ENCODE assay signal across 19 cellular contexts in the genomic region with DNA sequence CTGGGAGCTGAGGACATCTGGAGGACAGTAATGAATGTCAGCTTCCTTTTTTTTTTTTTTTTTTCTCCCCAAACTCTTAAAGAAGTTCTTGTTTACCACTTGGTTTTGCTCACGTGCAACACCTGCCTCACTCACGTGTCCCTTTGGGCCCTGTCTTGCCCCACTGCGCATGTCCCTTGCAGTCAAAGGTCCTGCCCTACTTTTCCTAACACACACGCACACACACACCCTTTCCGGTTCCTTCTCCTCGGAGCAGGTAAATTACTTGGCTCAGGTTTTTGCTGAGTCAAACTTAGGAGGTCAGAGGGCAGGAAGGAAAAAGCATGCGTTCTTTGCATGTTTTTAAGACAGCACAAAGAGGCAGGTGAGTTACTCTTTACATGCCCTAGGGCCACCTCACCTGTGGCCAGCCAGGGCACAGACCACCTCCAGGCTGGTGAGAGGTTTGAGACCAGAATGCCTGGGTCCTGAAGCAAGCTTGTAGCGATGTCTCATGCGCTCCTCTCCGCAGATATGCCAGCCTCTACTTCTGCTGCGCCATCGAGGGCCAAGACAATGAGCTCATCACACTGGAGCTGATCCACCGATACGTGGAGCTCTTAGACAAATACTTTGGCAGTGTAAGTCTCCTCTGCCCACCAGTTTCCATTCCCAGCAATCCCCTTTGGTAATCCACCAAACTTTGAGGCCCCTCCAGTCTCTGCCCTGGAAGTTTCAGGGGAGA. TPM values are rescaled to one million over a fixed set of nuclear protein-coding genes. Genes with fewer than 3 reads are reported as not detected.
DNase-seq lines count a peak whose midpoint lies in the region; ATAC-seq and TF ChIP-seq lines count a peak whose summit lies in the region.
"Had no signal": no experiment of that assay in that cellular context is flagged by ENCODE, and none has a peak within 500 bp of the region (broad histone marks: within the 10 kb centered on the region; RNA-seq: fewer than 3 reads in every experiment).

No MANE protein-coding gene starts in this region.

- POLR2A ChIA-PET in activated CD8-positive, alpha-beta T cell treated with anti-CD3 and anti-CD28 coated beads, Interleukin-2, amount 10 ng/mL, durations not matched to agents 7 days and 5 days (lab: Charles Lee) = no interaction called here
- POLR2A ChIA-PET in activated CD8-positive, alpha-beta T cell treated with anti-CD3 and anti-CD28 coated beads for 36 hours (lab: Charles Lee) = interaction anchor here (0.9 to 1.4 kb wide), 2 partner anchors 9 to 14 kb away, joined by 3 to 4 read pairs; partner anchors contain the start of gene VGF
- POLR2A ChIA-PET in PC-3 (lab: Charles Lee; ENCODE audit: unreplicated experiment) = interaction anchor here (0.6 kb wide), 1 partner anchor 72 kb away, joined by 4 read pairs; no protein-coding TSS in a partner anchor

- no peak for TF ChIP-seq CTCF in activated CD8-positive, alpha-beta T cell treated with anti-CD3 and anti-CD28 coated beads for 36 hours (IDR thresholded peaks at IDR 0.05)
- TF ChIP-seq CTCF in PC-3 (conservative IDR thresholded peaks at IDR 0.05; ENCODE audit: low read depth, low read length) (no peak), endothelial cell (IDR thresholded peaks at IDR 0.05; ENCODE audit: unreplicated experiment) (no peak), progenitor cell of endocrine pancreas (IDR thresholded peaks at IDR 0.05; ENCODE audit: unreplicated experiment) (no peak)

- H3K79me2 ChIP-seq in PC-3 (ENCODE audit: low read length) = peaks cover 21% of the 10 kb centered on the region

- H3K9me3 ChIP-seq in PC-3 (ENCODE audit: low read length) = no peaks in the 10 kb centered on the region
- H3K9me3 ChIP-seq: SJSA1, upper lobe of right lung had no signal

- peak overlapping the region; percentile 34 for H3K27ac Mint-ChIP-seq in activated CD8-positive, alpha-beta T cell treated with anti-CD3 and anti-CD28 coated beads, Interleukin-2, amount 10 ng/mL, durations not matched to agents 7 days and 5 days
- no peak overlapping the region for H3K27ac Mint-ChIP-seq in activated CD8-positive, alpha-beta T cell treated with anti-CD3 and anti-CD28 coated beads for 36 hours
- H3K27ac Mint-ChIP-seq in endothelial cell (ENCODE audit: unreplicated experiment) (no peak overlapping the region), progenitor cell of endocrine pancreas (no peak overlapping the region)
- H3K27ac Mint-ChIP-seq: activated CD4-positive, alpha-beta T cell treated with anti-CD3 and anti-CD28 coated beads, Interleukin-2, amount 10 ng/mL, durations not matched to agents 7 days and 5 days; activated naive CD8-positive, alpha-beta T cell treated with anti-CD3 and anti-CD28 coated beads, Interleukin-2, amount 10 ng/mL, durations not matched to agents 7 days and 5 days; stimulated activated memory B cell treated with anti-CD40 and anti-IgM and Interleukin-4, amounts not matched to agents 10 μg/mL and 1 μg/mL and 100 μg/mL, for 72 hours had no signal

- no peaks in the 10 kb centered on the region for H3K27me3 ChIP-seq in PC-3 (ENCODE audit: low read length)
- H3K27me3 ChIP-seq: upper lobe of right lung had no signal

- H3K4me1 Mint-ChIP-seq in activated CD8-positive, alpha-beta T cell treated with anti-CD3 and anti-CD28 coated beads, Interleukin-2, amount 10 ng/mL, durations not matched to agents 7 days and 5 days (ENCODE audit: low read depth) = peaks cover 14% of the 10 kb centered on the region
- H3K4me1 Mint-ChIP-seq in activated CD8-positive, alpha-beta T cell treated with anti-CD3 and anti-CD28 coated beads for 36 hours (ENCODE audit: low read depth) = peaks cover 10% of the 10 kb centered on the region
- peaks cover 6% of the 10 kb centered on the region for H3K4me1 Mint-ChIP-seq in endothelial cell (ENCODE audit: unreplicated experiment)
- H3K4me1 Mint-ChIP-seq in progenitor cell of endocrine pancreas (ENCODE audit: low read depth) = peaks cover 7% of the 10 kb centered on the region
- peaks cover 11% of the 10 kb centered on the region for H3K4me1 Mint-ChIP-seq in activated T-cell treated with anti-CD3 and anti-CD28 coated beads, Interleukin-2, amount 50 U/mL, for 4 hours (ENCODE audit: low read depth)

- no TSS peak for BruUV-seq in PC-3 (replicated peaks; lab: Mats Ljungman, UMichigan)

- H3K4me3 ChIP-seq in PC-3 (ENCODE audit: low read length) = no peak overlapping the region
- H3K4me3 ChIP-seq: SJSA1, smooth muscle cell, upper lobe of right lung had no signal

- no peak overlapping the region for H3K4me3 Mint-ChIP-seq in activated CD8-positive, alpha-beta T cell treated with anti-CD3 and anti-CD28 coated beads, Interleukin-2, amount 10 ng/mL, durations not matched to agents 7 days and 5 days
- no peak overlapping the region for H3K4me3 Mint-ChIP-seq in activated CD8-positive, alpha-beta T cell treated with anti-CD3 and anti-CD28 coated beads for 36 hours
- peak overlapping the region; percentile 14 for H3K4me3 Mint-ChIP-seq in endothelial cell (ENCODE audit: unreplicated experiment)
- peak overlapping the region; percentile 5 for H3K4me3 Mint-ChIP-seq in progenitor cell of endocrine pancreas (ENCODE audit: low read depth)
- H3K4me3 Mint-ChIP-seq in activated T-cell treated with anti-CD3 and anti-CD28 coated beads, Interleukin-2, amount 50 U/mL, for 4 hours = no peak overlapping the region
- H3K4me3 Mint-ChIP-seq: activated CD4-positive, alpha-beta T cell treated with anti-CD3 and anti-CD28 coated beads, Interleukin-2, amount 10 ng/mL, durations not matched to agents 7 days and 5 days; activated naive CD8-positive, alpha-beta T cell treated with anti-CD3 and anti-CD28 coated beads, Interleukin-2, amount 10 ng/mL, durations not matched to agents 7 days and 5 days; stimulated activated memory B cell treated with anti-CD40 and anti-IgM and Interleukin-4, amounts not matched to agents 10 μg/mL and 1 μg/mL and 100 μg/mL, for 72 hours had no signal

- peak overlapping the region; percentile 28; the same call in 1 of the 2 replicates for H3K9ac ChIP-seq in PC-3 (ENCODE audit: low read length)

- no peak for DNase-seq in activated CD8-positive, alpha-beta T cell treated with anti-CD3 and anti-CD28 coated beads, Interleukin-2, amount 10 ng/mL, durations not matched to agents 7 days and 5 days
- no peak for DNase-seq in activated CD8-positive, alpha-beta T cell treated with anti-CD3 and anti-CD28 coated beads for 36 hours
- DNase-seq in PC-3 (peak; percentile 77), endothelial cell (ENCODE audit: low spot score) (no peak), progenitor cell of endocrine pancreas (ENCODE audit: low spot score, unreplicated experiment) (no peak)
- no peak for DNase-seq in activated T-cell treated with anti-CD3 and anti-CD28 coated beads, Interleukin-2, amount 50 U/mL, for 4 hours
- no peak for DNase-seq in stimulated activated CD4-positive, alpha-beta T cell treated with anti-CD3 and anti-CD28 coated beads, Interleukin-2, amount 100 ng/mL, for 24 hours
- DNase-seq: activated CD4-positive, alpha-beta T cell treated with anti-CD3 and anti-CD28 coated beads, Interleukin-2, amount 10 ng/mL, durations not matched to agents 7 days and 5 days; activated naive CD8-positive, alpha-beta T cell treated with anti-CD3 and anti-CD28 coated beads, Interleukin-2, amount 10 ng/mL, durations not matched to agents 7 days and 5 days; CD4-positive, alpha-beta memory T cell; NCI-H187; upper lobe of right lung had no signal

- H3K9me2 ChIP-seq in PC-3 (replicated peaks; ENCODE audit: low read length) = no peaks in the 10 kb centered on the region

- peaks cover 27% of the 10 kb centered on the region for H3K36me3 Mint-ChIP-seq in activated CD8-positive, alpha-beta T cell treated with anti-CD3 and anti-CD28 coated beads, Interleukin-2, amount 10 ng/mL, durations not matched to agents 7 days and 5 days (ENCODE audit: low read depth)
- H3K36me3 Mint-ChIP-seq in activated CD8-positive, alpha-beta T cell treated with anti-CD3 and anti-CD28 coated beads for 36 hours (ENCODE audit: low read depth) = peaks cover 22% of the 10 kb centered on the region
- peaks cover 14% of the 10 kb centered on the region for H3K36me3 Mint-ChIP-seq in endothelial cell (ENCODE audit: low read depth, unreplicated experiment)
- H3K36me3 Mint-ChIP-seq in progenitor cell of endocrine pancreas (ENCODE audit: insufficient read depth) = peaks cover 9% of the 10 kb centered on the region
- peaks cover 14% of the 10 kb centered on the region for H3K36me3 Mint-ChIP-seq in activated T-cell treated with anti-CD3 and anti-CD28 coated beads, Interleukin-2, amount 50 U/mL, for 4 hours (ENCODE audit: insufficient read depth)

- no peaks in the 10 kb centered on the region for H4K20me1 ChIP-seq in PC-3 (ENCODE audit: low read length)

- peaks cover 9% of the 10 kb centered on the region; the same call in 1 of the 2 replicates for H3K36me3 ChIP-seq in PC-3 (ENCODE audit: low read depth, low read length)

- CTCF ChIA-PET in activated CD8-positive, alpha-beta T cell treated with anti-CD3 and anti-CD28 coated beads, Interleukin-2, amount 10 ng/mL, durations not matched to agents 7 days and 5 days (lab: Charles Lee) = interaction anchor here (1.8 to 5.1 kb wide), 5 partner anchors 13 to 158 kb away, joined by 4 to 72 read pairs (median 11); no protein-coding TSS in a partner anchor
- CTCF ChIA-PET in activated CD8-positive, alpha-beta T cell treated with anti-CD3 and anti-CD28 coated beads for 36 hours (lab: Charles Lee) = interaction anchor here (0.8 to 4.1 kb wide), 8 partner anchors 11 to 144 kb away, joined by 3 to 23 read pairs (median 5); partner anchors contain the start of gene SERPINE1
- CTCF ChIA-PET in PC-3 (lab: Charles Lee) = interaction anchor here (1.0 to 1.3 kb wide), 2 partner anchors 11 to 13 kb away, joined by 3 to 19 read pairs; no protein-coding TSS in a partner anchor

- H3K4me2 ChIP-seq in PC-3 (ENCODE audit: low read length) = peak overlapping the region; percentile 53

- no peak overlapping the region for H2AFZ ChIP-seq in PC-3 (ENCODE audit: low read length)

- peaks cover 9% of the 10 kb centered on the region for H3K27me3 Mint-ChIP-seq in activated CD8-positive, alpha-beta T cell treated with anti-CD3 and anti-CD28 coated beads, Interleukin-2, amount 10 ng/mL, durations not matched to agents 7 days and 5 days (ENCODE audit: low read depth)
- H3K27me3 Mint-ChIP-seq in activated CD8-positive, alpha-beta T cell treated with anti-CD3 and anti-CD28 coated beads for 36 hours = peaks cover 3% of the 10 kb centered on the region
- H3K27me3 Mint-ChIP-seq in endothelial cell (ENCODE audit: unreplicated experiment) (peaks cover 14% of the 10 kb centered on the region), progenitor cell of endocrine pancreas (peaks cover 16% of the 10 kb centered on the region)
- H3K27me3 Mint-ChIP-seq in activated T-cell treated with anti-CD3 and anti-CD28 coated beads, Interleukin-2, amount 50 U/mL, for 4 hours (ENCODE audit: low read depth) = peaks cover 7% of the 10 kb centered on the region

- H3K4me1 ChIP-seq in PC-3 (ENCODE audit: insufficient read depth, low read length) = peaks cover 54% of the 10 kb centered on the region

- H3K27ac ChIP-seq in PC-3 (ENCODE audit: low read length) = peak overlapping the region; percentile 78
- H3K27ac ChIP-seq: SJSA1, upper lobe of right lung had no signal

- H3K9me3 Mint-ChIP-seq in activated CD8-positive, alpha-beta T cell treated with anti-CD3 and anti-CD28 coated beads, Interleukin-2, amount 10 ng/mL, durations not matched to agents 7 days and 5 days (ENCODE audit: insufficient read depth) = no peaks in the 10 kb centered on the region
- peaks cover 3% of the 10 kb centered on the region for H3K9me3 Mint-ChIP-seq in activated CD8-positive, alpha-beta T cell treated with anti-CD3 and anti-CD28 coated beads for 36 hours
- H3K9me3 Mint-ChIP-seq in endothelial cell (ENCODE audit: unreplicated experiment) (no peaks in the 10 kb centered on the region), progenitor cell of endocrine pancreas (ENCODE audit: low read depth) (no peaks in the 10 kb centered on the region)
- H3K9me3 Mint-ChIP-seq in activated T-cell treated with anti-CD3 and anti-CD28 coated beads, Interleukin-2, amount 50 U/mL, for 4 hours = no peaks in the 10 kb centered on the region
- H3K9me3 Mint-ChIP-seq: activated CD4-positive, alpha-beta T cell treated with anti-CD3 and anti-CD28 coated beads, Interleukin-2, amount 10 ng/mL, durations not matched to agents 7 days and 5 days; activated naive CD8-positive, alpha-beta T cell treated with anti-CD3 and anti-CD28 coated beads, Interleukin-2, amount 10 ng/mL, durations not matched to agents 7 days and 5 days; CD4-positive, alpha-beta memory T cell; stimulated activated memory B cell treated with anti-CD40 and anti-IgM and Interleukin-4, amounts not matched to agents 10 μg/mL and 1 μg/mL and 100 μg/mL, for 72 hours had no signal

- intact Hi-C loops in activated CD8-positive, alpha-beta T cell treated with anti-CD3 and anti-CD28 coated beads for 36 hours (cut with micrococcal nuclease) = no loop called here
- intact Hi-C loops in PC-3 (cut with micrococcal nuclease) = no loop called here

- no peaks in the 10 kb centered on the region for H3F3A ChIP-seq in PC-3 (ENCODE audit: low read length, unreplicated experiment)

- no peak for ATAC-seq in activated CD8-positive, alpha-beta T cell treated with anti-CD3 and anti-CD28 coated beads, Interleukin-2, amount 10 ng/mL, durations not matched to agents 7 days and 5 days
- ATAC-seq in activated CD8-positive, alpha-beta T cell treated with anti-CD3 and anti-CD28 coated beads for 36 hours = no peak
- ATAC-seq in PC-3 (no peak), HG02763 (IDR thresholded peaks at IDR 0.05; ENCODE audit: unreplicated experiment) (no peak)
- ATAC-seq in activated T-cell treated with anti-CD3 and anti-CD28 coated beads, Interleukin-2, amount 50 U/mL, for 4 hours = no peak
- ATAC-seq: stimulated activated memory B cell treated with anti-CD40 and anti-IgM and Interleukin-4, amounts not matched to agents 10 μg/mL and 1 μg/mL and 100 μg/mL, for 72 hours; upper lobe of right lung had no signal

RNA-seq across cellular contexts. Expression of gene AP1S1, which starts 2.8 kb away (rescaled TPM):
- total RNA-seq in activated CD8-positive, alpha-beta T cell treated with anti-CD3 and anti-CD28 coated beads, Interleukin-2, amount 10 ng/mL, durations not matched to agents 7 days and 5 days = 10 to 100 TPM; 46.2 to 48.9 TPM
- 10 to 100 TPM; 35.6 to 39.5 TPM for total RNA-seq in activated CD8-positive, alpha-beta T cell treated with anti-CD3 and anti-CD28 coated beads for 36 hours
- total RNA-seq in PC-3 (2014; rRNA removed) (148 and 190 TPM in 2 replicates), endothelial cell (ENCODE audit: unreplicated experiment) (45.6 TPM), progenitor cell of endocrine pancreas (61.3 and 66.5 TPM in 2 replicates)
- 10 to 100 TPM; 27.6 to 32.9 (median 28.3) TPM for total RNA-seq in activated T-cell treated with anti-CD3 and anti-CD28 coated beads, Interleukin-2, amount 50 U/mL, for 4 hours

RNA-seq across cellular contexts. Expression of gene VGF, which starts 8.3 kb away (rescaled TPM):
- under 1 TPM; 0.29 to 0.53 TPM for total RNA-seq in activated CD8-positive, alpha-beta T cell treated with anti-CD3 and anti-CD28 coated beads, Interleukin-2, amount 10 ng/mL, durations not matched to agents 7 days and 5 days
- total RNA-seq in activated CD8-positive, alpha-beta T cell treated with anti-CD3 and anti-CD28 coated beads for 36 hours = not detected
- total RNA-seq in PC-3 (2014; rRNA removed) (1.6 and 2.5 TPM in 2 replicates), endothelial cell (ENCODE audit: unreplicated experiment) (0.77 TPM), progenitor cell of endocrine pancreas (0.96 and 1.8 TPM in 2 replicates)
- total RNA-seq in activated T-cell treated with anti-CD3 and anti-CD28 coated beads, Interleukin-2, amount 50 U/mL, for 4 hours = not detected
- total RNA-seq: CD4-positive, alpha-beta memory T cell; SJSA1; upper lobe of right lung had no signal

RNA-seq across cellular contexts. Expression of gene NAT16, which starts 23.1 kb away (rescaled TPM):
- total RNA-seq in activated CD8-positive, alpha-beta T cell treated with anti-CD3 and anti-CD28 coated beads, Interleukin-2, amount 10 ng/mL, durations not matched to agents 7 days and 5 days = not detected
- not detected for total RNA-seq in activated CD8-positive, alpha-beta T cell treated with anti-CD3 and anti-CD28 coated beads for 36 hours
- total RNA-seq in PC-3 (2014; rRNA removed) (0.26 TPM in 1 of 2 replicates, not detected in the other), endothelial cell (ENCODE audit: unreplicated experiment) (not detected), progenitor cell of endocrine pancreas (not detected in 2 replicates)
- not detected for total RNA-seq in activated T-cell treated with anti-CD3 and anti-CD28 coated beads, Interleukin-2, amount 50 U/mL, for 4 hours
- total RNA-seq: activated CD4-positive, alpha-beta T cell treated with anti-CD3 and anti-CD28 coated beads, Interleukin-2, amount 10 ng/mL, durations not matched to agents 7 days and 5 days; activated naive CD8-positive, alpha-beta T cell treated with anti-CD3 and anti-CD28 coated beads, Interleukin-2, amount 10 ng/mL, durations not matched to agents 7 days and 5 days; CD4-positive, alpha-beta memory T cell; fibroblast of lung; mucosa of gallbladder; NCI-H460; SJSA1; smooth muscle cell; upper lobe of right lung had no signal

RNA-seq across cellular contexts. Expression of gene SERPINE1, which starts 30.1 kb away (rescaled TPM):
- under 1 TPM; 0.47 to 0.58 TPM for total RNA-seq in activated CD8-positive, alpha-beta T cell treated with anti-CD3 and anti-CD28 coated beads, Interleukin-2, amount 10 ng/mL, durations not matched to agents 7 days and 5 days
- total RNA-seq in activated CD8-positive, alpha-beta T cell treated with anti-CD3 and anti-CD28 coated beads for 36 hours = 1 to 10 TPM; 1.2 to 1.3 TPM
- 46.1 and 52.5 TPM in 2 replicates for total RNA-seq in PC-3 (2014; rRNA removed)
- total RNA-seq in endothelial cell (ENCODE audit: unreplicated experiment) = 0.80 TPM
- total RNA-seq in progenitor cell of endocrine pancreas = 0.11 and 0.14 TPM in 2 replicates
- under 1 TPM; 0.18 to 0.46 (median 0.33) TPM for total RNA-seq in activated T-cell treated with anti-CD3 and anti-CD28 coated beads, Interleukin-2, amount 50 U/mL, for 4 hours

RNA-seq across cellular contexts. Expression of gene MOGAT3, which starts 43.8 kb away (rescaled TPM):
- not detected for total RNA-seq in activated CD8-positive, alpha-beta T cell treated with anti-CD3 and anti-CD28 coated beads, Interleukin-2, amount 10 ng/mL, durations not matched to agents 7 days and 5 days
- total RNA-seq in activated CD8-positive, alpha-beta T cell treated with anti-CD3 and anti-CD28 coated beads for 36 hours = not detected
- total RNA-seq in PC-3 (2014; rRNA removed) = not detected in 2 replicates
- total RNA-seq in endothelial cell (ENCODE audit: unreplicated experiment) = not detected
- total RNA-seq in progenitor cell of endocrine pancreas = not detected in 2 replicates
- total RNA-seq in activated T-cell treated with anti-CD3 and anti-CD28 coated beads, Interleukin-2, amount 50 U/mL, for 4 hours = not detected
- total RNA-seq: activated CD4-positive, alpha-beta T cell treated with anti-CD3 and anti-CD28 coated beads, Interleukin-2, amount 10 ng/mL, durations not matched to agents 7 days and 5 days; activated naive CD8-positive, alpha-beta T cell treated with anti-CD3 and anti-CD28 coated beads, Interleukin-2, amount 10 ng/mL, durations not matched to agents 7 days and 5 days; CD4-positive, alpha-beta memory T cell; fibroblast of lung; NCI-H460; SJSA1; smooth muscle cell; upper lobe of right lung had no signal

Comparison
In these comparisons a context has a peak if more than half of its experiments do, and no peak if none do; other contexts are left out.
1. H3K4me3 Mint-ChIP-seq: peak in endothelial cell (single experiment) and progenitor cell of endocrine pancreas (single experiment); none in activated CD8-positive, alpha-beta T cell treated with anti-CD3 and anti-CD28 coated beads, Interleukin-2, amount 10 ng/mL, durations not matched to agents 7 days and 5 days (single experiment), activated CD8-positive, alpha-beta T cell treated with anti-CD3 and anti-CD28 coated beads for 36 hours (single experiment) and activated T-cell treated with anti-CD3 and anti-CD28 coated beads, Interleukin-2, amount 50 U/mL, for 4 hours (single experiment).